Comparison of ENCODE assay signal across 9 cellular contexts in genomic region chr1:44031900-44032817, GRCh38. TPM values are rescaled to one million over a fixed set of nuclear protein-coding genes. Genes with fewer than 3 reads are reported as not detected.
DNase-seq lines count a peak whose midpoint lies in the region; ATAC-seq and TF ChIP-seq lines count a peak whose summit lies in the region.
"Had no signal": no experiment of that assay in that cellular context is flagged by ENCODE, and none has a peak within 500 bp of the region (broad histone marks: within the 10 kb centered on the region; RNA-seq: fewer than 3 reads in every experiment).

No MANE protein-coding gene starts in this region.

- TF ChIP-seq CTCF in suprapubic skin (IDR thresholded peaks at IDR 0.05): no peak

- peaks cover 4% of the 10 kb centered on the region for H3K36me3 Mint-ChIP-seq in activated CD4-positive, alpha-beta T cell treated with anti-CD3 and anti-CD28 coated beads for 36 hours (ENCODE audit: low read depth)
- H3K36me3 Mint-ChIP-seq in activated T-helper 2 cell treated with anti-CD3 and anti-CD28 coated beads, Interferon-gamma antibody, Interleukin-2, Interleukin-4, amounts not matched to agents 10 μg/mL and 5 μg/mL and 100 μg/mL, durations not matched to agents 14 hours and 24 hours and 36 hours (ENCODE audit: low read depth): no peaks in the 10 kb centered on the region

- H3K9me3 ChIP-seq in iPS-18c (ENCODE audit: control insufficient read depth, insufficient read depth, low read length) (no peaks in the 10 kb centered on the region), suprapubic skin (no peaks in the 10 kb centered on the region)
- H3K9me3 ChIP-seq: right lobe of liver had no signal

- H3K4me1 Mint-ChIP-seq in activated CD4-positive, alpha-beta T cell treated with anti-CD3 and anti-CD28 coated beads for 36 hours: peaks cover 25% of the 10 kb centered on the region
- peaks cover 31% of the 10 kb centered on the region for H3K4me1 Mint-ChIP-seq in activated T-helper 2 cell treated with anti-CD3 and anti-CD28 coated beads, Interferon-gamma antibody, Interleukin-2, Interleukin-4, amounts not matched to agents 10 μg/mL and 5 μg/mL and 100 μg/mL, durations not matched to agents 14 hours and 24 hours and 36 hours (ENCODE audit: low read depth)

- peaks cover 64% of the 10 kb centered on the region for H3K4me1 ChIP-seq in suprapubic skin

- H3K4me3 ChIP-seq in iPS-18c (ENCODE audit: insufficient read depth, low read depth, low read length): peak overlapping the region; percentile 88
- peak overlapping the region; percentile 81 for H3K4me3 ChIP-seq in suprapubic skin

- H3K36me3 ChIP-seq in suprapubic skin: no peaks in the 10 kb centered on the region
- H3K36me3 ChIP-seq: right lobe of liver had no signal

- H3K27me3 Mint-ChIP-seq in activated CD4-positive, alpha-beta T cell treated with anti-CD3 and anti-CD28 coated beads for 36 hours: no peaks in the 10 kb centered on the region
- no peaks in the 10 kb centered on the region for H3K27me3 Mint-ChIP-seq in activated T-helper 2 cell treated with anti-CD3 and anti-CD28 coated beads, Interferon-gamma antibody, Interleukin-2, Interleukin-4, amounts not matched to agents 10 μg/mL and 5 μg/mL and 100 μg/mL, durations not matched to agents 14 hours and 24 hours and 36 hours (ENCODE audit: low read depth)

- H3K9me3 Mint-ChIP-seq in activated CD4-positive, alpha-beta T cell treated with anti-CD3 and anti-CD28 coated beads for 36 hours (ENCODE audit: low read depth): no peaks in the 10 kb centered on the region
- no peaks in the 10 kb centered on the region for H3K9me3 Mint-ChIP-seq in activated T-helper 2 cell treated with anti-CD3 and anti-CD28 coated beads, Interferon-gamma antibody, Interleukin-2, Interleukin-4, amounts not matched to agents 10 μg/mL and 5 μg/mL and 100 μg/mL, durations not matched to agents 14 hours and 24 hours and 36 hours

- no peak for ATAC-seq in activated CD4-positive, alpha-beta T cell treated with anti-CD3 and anti-CD28 coated beads for 36 hours
- no peak for ATAC-seq in GM18502 (IDR thresholded peaks at IDR 0.05; ENCODE audit: poor library complexity, unreplicated experiment)

- intact Hi-C loops in activated CD4-positive, alpha-beta T cell treated with anti-CD3 and anti-CD28 coated beads for 36 hours (cut with DNase I, micrococcal nuclease): loop anchor here (2.0 to 10.0 kb wide), 6 partner anchors 267 to 1655 kb away; partner anchors contain the start of genes ELOVL1 (in 1 of the 2), ERMAP (in 1 of the 2), GPBP1L1 (in 1 of the 2) and SLC2A1 (in 1 of the 2)
- intact Hi-C loops in activated T-helper 2 cell treated with anti-CD3 and anti-CD28 coated beads, Interferon-gamma antibody, Interleukin-2, Interleukin-4, amounts not matched to agents 10 μg/mL and 5 μg/mL and 100 μg/mL, durations not matched to agents 14 hours and 24 hours and 36 hours (cut with micrococcal nuclease): loop anchor here (2.0 to 10.0 kb wide), 4 partner anchors 40 to 269 kb away; partner anchors contain the start of genes ATP6V0B, CCDC24 and IPO13

- no peaks in the 10 kb centered on the region for H3K27me3 ChIP-seq in suprapubic skin
- H3K27me3 ChIP-seq: right lobe of liver had no signal

- 41% methylated on average over 7 of the region's 10 CpGs for WGBS in suprapubic skin

- H3K27ac ChIP-seq in suprapubic skin: peak overlapping the region; percentile 89
- H3K27ac ChIP-seq: right lobe of liver had no signal

- TF ChIP-seq POLR2A in suprapubic skin (IDR thresholded peaks at IDR 0.05): no peak

- CTCF ChIA-PET in activated CD4-positive, alpha-beta T cell treated with anti-CD3 and anti-CD28 coated beads for 36 hours (lab: Charles Lee): interaction anchor here (0.6 kb wide), 2 partner anchors 22 to 363 kb away, joined by 3 read pairs; no protein-coding TSS in a partner anchor

- POLR2A ChIA-PET in activated CD4-positive, alpha-beta T cell treated with anti-CD3 and anti-CD28 coated beads for 36 hours (lab: Charles Lee): no interaction called here

- peak overlapping the region; percentile 88 for H3K4me3 Mint-ChIP-seq in activated CD4-positive, alpha-beta T cell treated with anti-CD3 and anti-CD28 coated beads for 36 hours
- H3K4me3 Mint-ChIP-seq in activated T-helper 2 cell treated with anti-CD3 and anti-CD28 coated beads, Interferon-gamma antibody, Interleukin-2, Interleukin-4, amounts not matched to agents 10 μg/mL and 5 μg/mL and 100 μg/mL, durations not matched to agents 14 hours and 24 hours and 36 hours (ENCODE audit: low read depth): peak overlapping the region; percentile 84

- no peak for DNase-seq in activated CD4-positive, alpha-beta T cell treated with anti-CD3 and anti-CD28 coated beads for 36 hours
- DNase-seq in activated CD4-positive, alpha-beta T cell treated with anti-CD3 and anti-CD28 coated beads for 48 hours: no peak
- DNase-seq in activated T-helper 2 cell treated with anti-CD3 and anti-CD28 coated beads, Interferon-gamma antibody, Interleukin-2, Interleukin-4, amounts not matched to agents 10 μg/mL and 5 μg/mL and 100 μg/mL, durations not matched to agents 14 hours and 24 hours and 36 hours (ENCODE audit: low spot score): no peak
- DNase-seq in suprapubic skin (ENCODE audit: low spot score in 2 of 2) (peak in 1 of 2 donors; percentile 51), NOMO-1 treated with DMSO at 0.1 percent for 48 hours (lab: John Stamatoyannopoulos, UW; ENCODE audit: unreplicated experiment) (no peak), NCI-H187 treated with DMSO at 0.1 percent for 48 hours (lab: John Stamatoyannopoulos, UW) (no peak)

- no peak for TF ChIP-seq EP300 in suprapubic skin (IDR thresholded peaks at IDR 0.05)

- H3K27ac Mint-ChIP-seq in activated CD4-positive, alpha-beta T cell treated with anti-CD3 and anti-CD28 coated beads for 36 hours: peak overlapping the region; percentile 8
- H3K27ac Mint-ChIP-seq in activated T-helper 2 cell treated with anti-CD3 and anti-CD28 coated beads, Interferon-gamma antibody, Interleukin-2, Interleukin-4, amounts not matched to agents 10 μg/mL and 5 μg/mL and 100 μg/mL, durations not matched to agents 14 hours and 24 hours and 36 hours: no peak overlapping the region

RNA-seq across cellular contexts. Expression of gene SLC6A9, which starts 0.9 kb away (rescaled TPM):
- total RNA-seq in activated CD4-positive, alpha-beta T cell treated with anti-CD3 and anti-CD28 coated beads for 36 hours: 10 to 100 TPM; 12.5 to 13.4 TPM
- 2.1 and 3.2 TPM in 2 replicates for total RNA-seq in activated T-helper 2 cell treated with anti-CD3 and anti-CD28 coated beads, Interferon-gamma antibody, Interleukin-2, Interleukin-4, amounts not matched to agents 10 μg/mL and 5 μg/mL and 100 μg/mL, durations not matched to agents 14 hours and 24 hours and 36 hours
- total RNA-seq in suprapubic skin: 10 to 100 TPM; 59.2 to 95.4 (median 84.5) TPM

RNA-seq across cellular contexts. Expression of gene CCDC24, which starts 40.8 kb away (rescaled TPM):
- total RNA-seq in activated CD4-positive, alpha-beta T cell treated with anti-CD3 and anti-CD28 coated beads for 36 hours: 1 to 10 TPM; 1.2 to 2.0 TPM
- total RNA-seq in activated T-helper 2 cell treated with anti-CD3 and anti-CD28 coated beads, Interferon-gamma antibody, Interleukin-2, Interleukin-4, amounts not matched to agents 10 μg/mL and 5 μg/mL and 100 μg/mL, durations not matched to agents 14 hours and 24 hours and 36 hours: 2.1 and 2.3 TPM in 2 replicates
- total RNA-seq in suprapubic skin: 1 to 10 TPM; 1.6 to 7.8 (median 3.7) TPM

RNA-seq across cellular contexts. Expression of gene B4GALT2, which starts 53.1 kb away (rescaled TPM):
- 10 to 100 TPM; 27.9 to 35.3 TPM for total RNA-seq in activated CD4-positive, alpha-beta T cell treated with anti-CD3 and anti-CD28 coated beads for 36 hours
- total RNA-seq in activated T-helper 2 cell treated with anti-CD3 and anti-CD28 coated beads, Interferon-gamma antibody, Interleukin-2, Interleukin-4, amounts not matched to agents 10 μg/mL and 5 μg/mL and 100 μg/mL, durations not matched to agents 14 hours and 24 hours and 36 hours: 53.9 and 57.7 TPM in 2 replicates
- 10 to 100 TPM; 21.4 to 51.4 (median 41.0) TPM for total RNA-seq in suprapubic skin

RNA-seq across cellular contexts. Expression of gene ATP6V0B, which starts 57.4 kb away (rescaled TPM):
- total RNA-seq in activated CD4-positive, alpha-beta T cell treated with anti-CD3 and anti-CD28 coated beads for 36 hours: 10 to 100 TPM; 39.4 to 75.6 TPM
- 156 and 160 TPM in 2 replicates for total RNA-seq in activated T-helper 2 cell treated with anti-CD3 and anti-CD28 coated beads, Interferon-gamma antibody, Interleukin-2, Interleukin-4, amounts not matched to agents 10 μg/mL and 5 μg/mL and 100 μg/mL, durations not matched to agents 14 hours and 24 hours and 36 hours
- 100 to 1,000 TPM in 3 of 4 donors, 10 to 100 TPM in 1; 95.2 to 193 (median 150) TPM for total RNA-seq in suprapubic skin

Comparison
In these comparisons a context has a peak if more than half of its experiments do, and no peak if none do; other contexts are left out.
1. RNA of gene SLC6A9, which starts 0.9 kb away (total RNA-seq): 59.2 to 95.4 TPM in suprapubic skin; 12.5 to 13.4 TPM in activated CD4-positive, alpha-beta T cell treated with anti-CD3 and anti-CD28 coated beads for 36 hours and 2.1 to 3.2 TPM in activated T-helper 2 cell treated with anti-CD3 and anti-CD28 coated beads, Interferon-gamma antibody, Interleukin-2, Interleukin-4, amounts not matched to agents 10 μg/mL and 5 μg/mL and 100 μg/mL, durations not matched to agents 14 hours and 24 hours and 36 hours; every median in the first group is over 4 times any median in the second.